Comparison of ENCODE assay signal across 1 cellular context in genomic region chr15:80990955-80991354, GRCh38.
TF ChIP-seq lines count a peak whose summit lies in the region.

No MANE protein-coding gene starts in this region.

TF ChIP-seq in K562, 482 proteins besides CTCF, POLR2A, EP300 and RAD21:
- TF ChIP-seq ELF1 (tag; IDR thresholded peaks at IDR 0.05) (no peak), RBM22 (IDR thresholded peaks at IDR 0.05; ENCODE audit: low read depth, low read length, poor library complexity, severe bottlenecking) (no peak), CBFB (CRISPR knock-in tag; IDR thresholded peaks at IDR 0.05) (no peak), HDAC1 (IDR thresholded peaks at IDR 0.05) (no peak), BCOR (IDR thresholded peaks at IDR 0.05) (no peak), ZNF695 (CRISPR knock-in tag; IDR thresholded peaks at IDR 0.05) (no peak), ETV6 (IDR thresholded peaks at IDR 0.05; ENCODE audit: borderline replicate concordance in 1 of 2, low read depth in 2 of 2, low read length in 1 of 2) (no peak), ETV6 (CRISPR knock-in tag; IDR thresholded peaks at IDR 0.05; ENCODE audit: borderline replicate concordance) (no peak), KLF13 (tag; IDR thresholded peaks at IDR 0.05; ENCODE audit: borderline replicate concordance, low read depth) (no peak), FOXP4 (CRISPR knock-in tag; IDR thresholded peaks at IDR 0.05; ENCODE audit: borderline replicate concordance) (no peak), ZNF165 (CRISPR knock-in tag; IDR thresholded peaks at IDR 0.05; ENCODE audit: borderline replicate concordance) (no peak)
